18 cellular contexts compared by ENCODE assay signal in genomic region chr9:136100700-136101614, GRCh38. TPM values are rescaled to one million over a fixed set of nuclear protein-coding genes. Genes with fewer than 3 reads are reported as not detected.
A peak's percentile ranks its signal among the peaks of the same experiment; 100 is the strongest.
DNase-seq lines count a peak whose midpoint lies in the region; ATAC-seq lines count a peak whose summit lies in the region.
"Had no signal": no experiment of that assay in that cellular context is flagged by ENCODE, and none has a peak within 500 bp of the region (broad histone marks: within the 10 kb centered on the region; RNA-seq: fewer than 3 reads in every experiment).

No MANE protein-coding gene starts in this region.

- H4K20me1 ChIP-seq in Karpas-422 (ENCODE audit: insufficient read depth, low read depth, low read length) = no peaks in the 10 kb centered on the region; the same call in 1 of the 2 replicates

- H3K27me3 ChIP-seq in Karpas-422 (ENCODE audit: low read length) = no peaks in the 10 kb centered on the region

- H3K9me2 ChIP-seq in Karpas-422 (replicated peaks; ENCODE audit: insufficient read depth, low read length) = no peaks in the 10 kb centered on the region

- H3K4me2 ChIP-seq in Karpas-422 (ENCODE audit: low read depth, low read length, poor library complexity, severe bottlenecking) = no peak overlapping the region

- no peak overlapping the region for H3K4me3 ChIP-seq in Karpas-422 (ENCODE audit: low read length)
- H3K4me3 ChIP-seq: esophagus squamous epithelium, left lung had no signal

- H3K36me3 ChIP-seq in Karpas-422 (ENCODE audit: insufficient read depth, low read length) = no peaks in the 10 kb centered on the region
- H3K36me3 ChIP-seq: esophagus squamous epithelium, left lung had no signal

- no peak overlapping the region for H3K9ac ChIP-seq in Karpas-422 (ENCODE audit: low read length)

- no peaks in the 10 kb centered on the region for H3K9me3 ChIP-seq in Karpas-422 (ENCODE audit: low read length)
- H3K9me3 ChIP-seq: esophagus squamous epithelium, left lung had no signal

- ATAC-seq in GM21737 (IDR thresholded peaks at IDR 0.05; ENCODE audit: unreplicated experiment) = no peak
- no peak for ATAC-seq in GM21529 (IDR thresholded peaks at IDR 0.05; ENCODE audit: unreplicated experiment)
- ATAC-seq: left lung, right cardiac atrium had no signal

- peak; percentile 59 for DNase-seq in DMS53 treated with DMSO at 0.1 percent for 48 hours (lab: John Stamatoyannopoulos, UW; ENCODE audit: unreplicated experiment)
- peak; percentile 65 for DNase-seq in Karpas-422
- DNase-seq in NCI-H69 (lab: John Stamatoyannopoulos, UW) = peak; percentile 93
- DNase-seq in iPS-NIHi7 (ENCODE audit: extremely low spot score) = peak; percentile 85
- no peak for DNase-seq in cerebellar cortex (ENCODE audit: low spot score)
- DNase-seq: activated CD4-positive, alpha-beta memory T cell treated with anti-CD3 and anti-CD28 coated beads, Interleukin-2, amount 10 ng/mL, durations not matched to agents 7 days and 5 days; aorta; C1 segment of cervical spinal cord; cortex of kidney; esophagus squamous epithelium; GDM1; left lung; NCI-H446; right cardiac atrium; SIG-M5; stimulated activated CD4-positive, alpha-beta T cell treated with anti-CD3 and anti-CD28 coated beads, Interleukin-4, amount 100 ng/mL, for 1 hour had no signal

- H2AFZ ChIP-seq in Karpas-422 (ENCODE audit: low read length) = no peak overlapping the region

- peaks cover 6% of the 10 kb centered on the region for H3K4me1 ChIP-seq in Karpas-422 (ENCODE audit: low read length)

- H3K27ac ChIP-seq in Karpas-422 (ENCODE audit: low read length) = no peak overlapping the region
- H3K27ac ChIP-seq: esophagus squamous epithelium, left lung had no signal

- H3K79me2 ChIP-seq in Karpas-422 (ENCODE audit: low read length) = no peaks in the 10 kb centered on the region

RNA-seq across cellular contexts. Expression of gene NACC2, which starts 5.9 kb away (rescaled TPM):
- total RNA-seq in Karpas-422 (2014; rRNA removed; shearing (Covaris generic); ENCODE audit: low replicate concordance) = not detected in 2 replicates

RNA-seq across cellular contexts. Expression of gene TMEM250, which starts 17.7 kb away (rescaled TPM):
- total RNA-seq in Karpas-422 (2014; rRNA removed; shearing (Covaris generic); ENCODE audit: low replicate concordance) = 15.1 and 40.9 TPM in 2 replicates
